Comparison of ENCODE assay signal across 13 cellular contexts in the genomic region with DNA sequence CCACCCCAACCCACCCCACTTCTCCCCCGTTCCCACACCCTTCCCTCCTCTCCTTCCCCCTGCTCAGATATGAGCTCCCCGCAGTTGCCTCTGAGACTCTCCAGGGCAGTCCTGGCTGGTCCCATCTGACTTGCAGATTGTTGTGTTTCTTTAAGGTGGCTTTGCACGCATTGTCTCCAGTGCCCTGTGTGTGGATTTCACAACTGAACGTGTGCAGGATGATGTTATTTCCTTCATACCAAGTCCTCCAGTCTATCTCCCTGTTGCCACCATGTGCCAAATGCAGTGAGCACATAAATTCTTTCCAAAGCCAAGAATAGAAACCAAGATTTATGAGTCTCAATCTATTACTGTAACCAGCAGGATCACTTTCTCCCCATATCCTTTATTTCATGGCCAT.
A peak's percentile ranks its signal among the peaks of the same experiment; 100 is the strongest.
DNase-seq lines count a peak whose midpoint lies in the region; ATAC-seq and TF ChIP-seq lines count a peak whose summit lies in the region.
"Had no signal": no experiment of that assay in that cellular context is flagged by ENCODE, and none has a peak within 500 bp of the region (broad histone marks: within the 10 kb centered on the region; RNA-seq: fewer than 3 reads in every experiment).

No MANE protein-coding gene starts in this region.

- TF ChIP-seq CTCF in RWPE1 (conservative IDR thresholded peaks at IDR 0.05; ENCODE audit: low read depth) (no peak), upper lobe of right lung (IDR thresholded peaks at IDR 0.05) (no peak)

- DNase-seq in GM04503 (ENCODE audit: low read depth) (peak; percentile 96), RWPE1 (ENCODE audit: low spot score) (no peak), fibroblast of the conjunctiva (ENCODE audit: low read depth) (peak; percentile 38), skeletal muscle cell (ENCODE audit: low read depth) (peak; percentile 85), upper lobe of right lung (no peak), RPMI8226 (no peak)
- no peak for DNase-seq in NK-92 treated with Interleukin-12 subunit alpha and Interleukin-12 subunit beta, amount 100 ng/mL, for 24 hours (lab: John Stamatoyannopoulos, UW)
- DNase-seq: activated T-cell treated with anti-CD3 and anti-CD28 coated beads, Interleukin-2, amount 50 U/mL, for 72 hours; NCI-H187; stimulated activated naive CD8-positive, alpha-beta T cell treated with anti-CD3 and anti-CD28 coated beads, Interleukin-15, Interleukin-2, amounts not matched to agents 100 U/mL and 50 U/mL, for 24 hours had no signal

- no peaks in the 10 kb centered on the region for H3K27me3 ChIP-seq in upper lobe of right lung

- H3K27ac ChIP-seq in RWPE1 (peak overlapping the region; percentile 28; the same call in 1 of the 2 replicates), upper lobe of right lung (no peak overlapping the region)
- H3K27ac ChIP-seq: VCaP had no signal

- intact Hi-C loops in upper lobe of right lung (cut with DNase I) = no loop called here

- H3K36me3 ChIP-seq in upper lobe of right lung = no peaks in the 10 kb centered on the region

- H3K4me1 ChIP-seq in upper lobe of right lung = no peaks in the 10 kb centered on the region

- ATAC-seq in upper lobe of right lung = no peak
- no peak for ATAC-seq in HG03520 (IDR thresholded peaks at IDR 0.05; ENCODE audit: unreplicated experiment)
- ATAC-seq: activated T-cell treated with anti-CD3 and anti-CD28 coated beads, Interleukin-2, amount 50 U/mL, for 72 hours; Panc1; stimulated activated naive CD8-positive, alpha-beta T cell treated with anti-CD3 and anti-CD28 coated beads, Interleukin-15, Interleukin-2, amounts not matched to agents 100 U/mL and 50 U/mL, for 24 hours had no signal

- CTCF ChIA-PET in RWPE1 (lab: Yijun Ruan, JAX) = interaction anchor here (0.7 kb wide), 1 partner anchor 101 kb away, joined by 3 read pairs; no protein-coding TSS in a partner anchor

- POLR2A ChIA-PET in RWPE1 (lab: Yijun Ruan, JAX; ENCODE audit: low non-redundant PET) = no interaction called here

- H3K9me3 ChIP-seq in upper lobe of right lung = no peaks in the 10 kb centered on the region

- no peak overlapping the region for H3K4me3 ChIP-seq in skeletal muscle cell (ENCODE audit: low read depth, low read length)
- H3K4me3 ChIP-seq in upper lobe of right lung = no peak overlapping the region

Comparison
In these comparisons a context has a peak if more than half of its experiments do, and no peak if none do; other contexts are left out.
1. DNase-seq: peak in GM04503 (single experiment), fibroblast of the conjunctiva (single experiment) and skeletal muscle cell (single experiment); none in RWPE1 (single experiment), upper lobe of right lung (single experiment), NK-92 treated with Interleukin-12 subunit alpha and Interleukin-12 subunit beta, amount 100 ng/mL, for 24 hours (single experiment) and RPMI8226 (single experiment).